In the genomic region with DNA sequence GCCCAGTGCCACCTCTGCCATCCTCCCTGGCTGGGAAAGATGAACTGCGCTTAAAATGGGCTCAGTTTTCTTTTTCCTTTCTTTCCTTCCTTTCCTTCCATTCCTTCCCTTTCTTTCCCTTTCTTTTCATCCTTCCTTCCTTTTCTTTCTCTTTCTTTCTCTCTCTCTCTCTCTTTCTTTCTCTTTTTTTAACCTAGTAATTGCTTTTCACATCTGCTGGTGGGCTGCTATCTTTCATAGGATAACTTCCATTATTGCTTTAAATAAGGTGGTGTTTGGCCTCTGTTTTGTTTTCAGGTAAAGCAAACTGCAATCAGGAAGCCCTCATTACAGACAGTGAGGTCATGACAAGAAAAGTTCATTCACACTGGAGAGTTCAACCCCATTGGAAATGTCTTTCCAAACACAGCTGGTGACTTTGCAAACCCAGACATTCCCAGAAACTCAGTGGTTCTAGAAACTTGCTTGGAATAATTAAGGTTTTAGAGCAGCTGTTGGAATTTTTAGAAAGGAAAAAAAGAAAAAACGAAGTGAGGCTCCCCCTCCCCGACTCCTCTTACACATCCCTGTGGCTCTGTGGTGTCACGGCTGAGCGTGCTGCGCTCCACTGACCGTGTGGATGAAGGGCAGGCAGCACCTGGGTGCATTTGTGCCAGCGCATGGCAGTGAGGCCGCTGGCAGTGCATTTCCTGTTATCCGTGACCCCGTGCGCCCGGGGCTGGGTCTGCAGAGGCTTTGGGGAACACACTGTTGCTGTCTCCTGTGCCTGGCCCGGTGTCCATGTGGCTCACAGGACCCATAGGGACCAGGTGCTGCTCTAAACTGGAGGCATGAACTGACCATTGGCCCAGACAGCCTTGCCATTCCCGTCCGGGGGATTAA, we compare ENCODE assay signal across 8 cellular contexts.
DNase-seq lines count a peak whose midpoint lies in the region; ATAC-seq and TF ChIP-seq lines count a peak whose summit lies in the region.

No MANE protein-coding gene starts in this region.

- no peaks in the 10 kb centered on the region for H3K27me3 ChIP-seq in DOHH2 (ENCODE audit: control insufficient read depth, low read length)
- no peaks in the 10 kb centered on the region for H3K27me3 ChIP-seq in endodermal cell (ENCODE audit: control insufficient read depth, insufficient read depth, low read length, poor library complexity, severe bottlenecking)
- H3K27me3 ChIP-seq in parathyroid adenoma (ENCODE audit: control insufficient read depth, insufficient read depth, low read length) = no peaks in the 10 kb centered on the region

- peak overlapping the region; percentile 89 for H3K27ac Mint-ChIP-seq in endodermal cell

- H3K27ac ChIP-seq in DOHH2 (ENCODE audit: low read depth, low read length) (peak overlapping the region; percentile 74), endodermal cell (ENCODE audit: low read depth, low read length) (no peak overlapping the region), parathyroid adenoma (peak overlapping the region; percentile 89)

- no peak for TF ChIP-seq CTCF in DOHH2 (IDR thresholded peaks at IDR 0.05; ENCODE audit: low read depth, low read length, poor library complexity, severe bottlenecking)
- no peak for TF ChIP-seq CTCF in endodermal cell (conservative IDR thresholded peaks at IDR 0.05)
- TF ChIP-seq CTCF in parathyroid adenoma (IDR thresholded peaks at IDR 0.05) = no peak

- H3K4me3 Mint-ChIP-seq in endodermal cell = peak overlapping the region; percentile 42

- no peak overlapping the region for H3K9ac ChIP-seq in endodermal cell (ENCODE audit: extremely low read depth, low read length, poor library complexity, severe bottlenecking)
- H3K9ac ChIP-seq in parathyroid adenoma = no peak overlapping the region

- no peaks in the 10 kb centered on the region for H4K20me1 ChIP-seq in DOHH2 (ENCODE audit: control insufficient read depth, insufficient read depth, low read depth, low read length)

- H3K4me1 ChIP-seq in DOHH2 (ENCODE audit: control insufficient read depth, low read length) = peaks cover 58% of the 10 kb centered on the region
- peaks cover 20% of the 10 kb centered on the region for H3K4me1 ChIP-seq in endodermal cell (ENCODE audit: control insufficient read depth, insufficient read depth, low read length)
- peaks cover 40% of the 10 kb centered on the region for H3K4me1 ChIP-seq in parathyroid adenoma

- H3K36me3 ChIP-seq in DOHH2 (ENCODE audit: control insufficient read depth, low read length) (peaks cover 15% of the 10 kb centered on the region), endodermal cell (ENCODE audit: control insufficient read depth, insufficient read depth, low read length) (no peaks in the 10 kb centered on the region), parathyroid adenoma (ENCODE audit: control insufficient read depth, insufficient read depth, low read length) (no peaks in the 10 kb centered on the region)

- no peaks in the 10 kb centered on the region for H3K9me2 ChIP-seq in DOHH2 (replicated peaks; ENCODE audit: control insufficient read depth, low read length)

- peaks cover 14% of the 10 kb centered on the region for H3K79me2 ChIP-seq in DOHH2 (ENCODE audit: control insufficient read depth, low read length)
- peaks cover 47% of the 10 kb centered on the region for H3K79me2 ChIP-seq in parathyroid adenoma

- peaks cover 42% of the 10 kb centered on the region for H3K4me1 Mint-ChIP-seq in endodermal cell

- no peak overlapping the region for H2AFZ ChIP-seq in parathyroid adenoma

- no peaks in the 10 kb centered on the region for H3K27me3 Mint-ChIP-seq in endodermal cell (ENCODE audit: insufficient read depth)

- H3K4me2 ChIP-seq in DOHH2 (ENCODE audit: low read length) = peak overlapping the region; percentile 70
- peak overlapping the region; percentile 1 for H3K4me2 ChIP-seq in parathyroid adenoma (ENCODE audit: low read length)

- H3K9me3 ChIP-seq in DOHH2 (ENCODE audit: control insufficient read depth, insufficient read depth, low read length) (peaks cover 4% of the 10 kb centered on the region; the same call in 1 of the 2 replicates), endodermal cell (ENCODE audit: control insufficient read depth, low read length) (no peaks in the 10 kb centered on the region), parathyroid adenoma (ENCODE audit: control insufficient read depth, low read length) (no peaks in the 10 kb centered on the region)

- ATAC-seq in GM18861 (IDR thresholded peaks at IDR 0.05; ENCODE audit: unreplicated experiment) (no peak), HG03469 (IDR thresholded peaks at IDR 0.05; ENCODE audit: unreplicated experiment) (no peak)

- WGBS in endodermal cell (ENCODE audit: insufficient coverage in 1 of 2, insufficient read length in 1 of 2), 2 experiments = 88 to 89% methylated on average over 16 of the region's 16 CpGs

- H3K36me3 Mint-ChIP-seq in endodermal cell (ENCODE audit: low read depth) = no peaks in the 10 kb centered on the region

- H3K4me3 ChIP-seq in DOHH2 (ENCODE audit: low read length) = peak overlapping the region; percentile 56
- H3K4me3 ChIP-seq in endodermal cell (ENCODE audit: low read length) = no peak overlapping the region
- H3K4me3 ChIP-seq in parathyroid adenoma (ENCODE audit: low read depth, low read length) = no peak overlapping the region

- no peaks in the 10 kb centered on the region for H3K9me3 Mint-ChIP-seq in endodermal cell

- H3F3A ChIP-seq in DOHH2 (ENCODE audit: control insufficient read depth, insufficient read depth) = peaks cover 17% of the 10 kb centered on the region

- DNase-seq in NCI-H146 treated with DMSO at 0.1 percent for 48 hours (lab: John Stamatoyannopoulos, UW; ENCODE audit: unreplicated experiment) (peak; percentile 32), endodermal cell (no peak), NCI-H2171 treated with DMSO at 0.1 percent for 48 hours (lab: John Stamatoyannopoulos, UW) (no peak), amygdala (lab: John Stamatoyannopoulos, UW) (no peak)
